Comparison of ENCODE assay signal across 8 cellular contexts in the genomic region with DNA sequence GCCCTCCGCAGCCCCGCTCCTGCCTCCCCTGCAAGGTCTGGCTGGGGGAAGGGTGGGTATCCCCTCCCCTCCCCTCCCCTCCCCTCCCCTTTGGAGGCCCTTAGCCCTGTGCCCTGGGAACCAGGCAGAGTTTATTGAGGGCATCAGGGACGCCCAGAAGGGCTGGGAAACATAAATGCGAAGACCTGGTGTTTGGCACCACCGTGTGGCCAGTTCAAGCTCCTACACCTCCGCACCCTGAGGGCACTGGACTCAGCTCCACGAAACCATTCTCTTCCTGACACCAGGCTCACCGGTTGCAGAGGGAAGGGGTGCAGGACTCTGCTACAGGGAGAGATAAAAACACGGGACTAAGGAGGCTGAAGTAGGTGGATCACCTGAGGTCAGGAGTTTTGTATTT.
A peak's percentile ranks its signal among the peaks of the same experiment; 100 is the strongest.
DNase-seq lines count a peak whose midpoint lies in the region; ATAC-seq lines count a peak whose summit lies in the region.

No MANE protein-coding gene starts in this region.

- ATAC-seq in HG03457 (IDR thresholded peaks at IDR 0.05; ENCODE audit: unreplicated experiment): no peak
- no peak for ATAC-seq in HG03565 (IDR thresholded peaks at IDR 0.05; ENCODE audit: unreplicated experiment)

- intact Hi-C loops in posterior cingulate gyrus (cut with DNase I): loop anchor here (5.0 kb wide), 1 partner anchor 849 kb away; no protein-coding TSS in a partner anchor

- DNase-seq in DMS53 treated with DMSO at 0.1 percent for 48 hours (lab: John Stamatoyannopoulos, UW; ENCODE audit: unreplicated experiment) (peak; percentile 65), HuH-7.5 (ENCODE audit: low spot score) (peak; percentile 67), SHP77 (lab: John Stamatoyannopoulos, UW) (peak; percentile 54 to 68), germinal center (ENCODE audit: low spot score) (peak; percentile 75), posterior cingulate gyrus (peak; percentile 40 to 95 (median 68))
- peak; percentile 87 for DNase-seq in activated effector memory CD4-positive, alpha-beta T cell treated with anti-CD3 and anti-CD28 coated beads, Interleukin-2, amount 50 U/mL, for 16 hours
